Comparison of ENCODE assay signal across 8 cellular contexts in the genomic region with DNA sequence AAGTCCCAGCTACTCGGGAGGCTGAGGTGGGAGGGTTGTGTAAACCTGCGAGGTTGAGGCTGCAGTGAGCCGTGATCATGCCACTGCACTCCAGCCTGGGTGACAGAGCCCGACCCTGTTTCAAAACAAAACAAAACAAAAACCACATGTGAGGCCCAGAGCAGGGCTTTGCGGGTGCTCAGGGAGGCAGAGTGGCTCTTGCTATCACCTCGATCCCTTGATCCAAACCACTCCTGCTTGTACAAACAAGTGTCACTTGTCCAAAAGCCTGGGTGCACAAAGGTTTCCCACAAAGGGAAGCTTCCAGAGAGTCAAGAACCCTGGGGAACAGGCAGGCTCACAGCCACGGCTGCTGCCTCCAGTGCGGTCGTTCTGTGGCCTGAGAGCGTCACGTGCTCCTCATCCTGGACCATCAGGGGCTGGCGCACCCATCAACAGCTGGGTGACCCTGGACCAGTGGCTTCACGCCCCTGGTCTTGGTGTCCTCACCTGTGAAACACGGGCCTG.
DNase-seq lines count a peak whose midpoint lies in the region; ATAC-seq and TF ChIP-seq lines count a peak whose summit lies in the region.

No MANE protein-coding gene starts in this region.

- peaks cover 0 to 16% of the 10 kb centered on the region in 2 donors for H3K9me3 Mint-ChIP-seq in effector memory CD8-positive, alpha-beta T cell

- H3K27me3 Mint-ChIP-seq in effector memory CD8-positive, alpha-beta T cell: no peaks in the 10 kb centered on the region

- no peak for TF ChIP-seq CTCF in WERI-Rb-1 (IDR thresholded peaks at IDR 0.05; ENCODE audit: low read depth, low read length)

- ATAC-seq in HG03175 (IDR thresholded peaks at IDR 0.05; ENCODE audit: unreplicated experiment): peak; percentile 46
- peak; percentile 71 for ATAC-seq in effector memory CD8-positive, alpha-beta T cell (replicated peaks)
- no peak for ATAC-seq in GM21515 (IDR thresholded peaks at IDR 0.05; ENCODE audit: unreplicated experiment)
- no peak for ATAC-seq in HG03280 (IDR thresholded peaks at IDR 0.05; ENCODE audit: unreplicated experiment)

- H3K4me3 ChIP-seq in WERI-Rb-1 (ENCODE audit: low read depth, low read length): no peak overlapping the region

- peak overlapping the region; percentile 92 for H3K27ac ChIP-seq in WERI-Rb-1

- no peaks in the 10 kb centered on the region for H3K36me3 ChIP-seq in WERI-Rb-1

- H3K27me3 ChIP-seq in WERI-Rb-1 (ENCODE audit: insufficient read depth, low read depth, severe bottlenecking): no peaks in the 10 kb centered on the region

- peaks cover 28 to 50% of the 10 kb centered on the region in 2 donors for H3K4me1 Mint-ChIP-seq in effector memory CD8-positive, alpha-beta T cell (ENCODE audit: low read depth in 2 of 2)

- H3K27ac Mint-ChIP-seq in effector memory CD8-positive, alpha-beta T cell: peak overlapping the region; percentile 95 to 98

- DNase-seq in DMS79 treated with DMSO at 0.1 percent for 48 hours (lab: John Stamatoyannopoulos, UW) (peak; percentile 79), WERI-Rb-1 (no peak), posterior vena cava (ENCODE audit: low spot score) (peak; percentile 79), SW 1271 (lab: John Stamatoyannopoulos, UW) (no peak)
- peak; percentile 68 to 72 (median 69) for DNase-seq in effector memory CD8-positive, alpha-beta T cell

- peak overlapping the region; percentile 69 to 79 for H3K4me3 Mint-ChIP-seq in effector memory CD8-positive, alpha-beta T cell

- intact Hi-C loops in posterior vena cava (cut with DNase I): no loop called here

- H3K9me3 ChIP-seq in WERI-Rb-1 (ENCODE audit: severe bottlenecking): no peaks in the 10 kb centered on the region

- peaks cover 57% of the 10 kb centered on the region for H3K36me3 Mint-ChIP-seq in effector memory CD8-positive, alpha-beta T cell (ENCODE audit: insufficient read depth)

Comparison
In these comparisons a context has a peak if more than half of its experiments do, and no peak if none do; other contexts are left out.
1. DNase-seq: peak in DMS79 treated with DMSO at 0.1 percent for 48 hours (single experiment), effector memory CD8-positive, alpha-beta T cell (3 of 3) and posterior vena cava (single experiment); none in WERI-Rb-1 (single experiment) and SW 1271 (0 of 2).
2. ATAC-seq: peak in HG03175 (single experiment) and effector memory CD8-positive, alpha-beta T cell (single experiment); none in GM21515 (single experiment) and HG03280 (single experiment).